Comparison of ENCODE assay signal across 10 cellular contexts in the genomic region with DNA sequence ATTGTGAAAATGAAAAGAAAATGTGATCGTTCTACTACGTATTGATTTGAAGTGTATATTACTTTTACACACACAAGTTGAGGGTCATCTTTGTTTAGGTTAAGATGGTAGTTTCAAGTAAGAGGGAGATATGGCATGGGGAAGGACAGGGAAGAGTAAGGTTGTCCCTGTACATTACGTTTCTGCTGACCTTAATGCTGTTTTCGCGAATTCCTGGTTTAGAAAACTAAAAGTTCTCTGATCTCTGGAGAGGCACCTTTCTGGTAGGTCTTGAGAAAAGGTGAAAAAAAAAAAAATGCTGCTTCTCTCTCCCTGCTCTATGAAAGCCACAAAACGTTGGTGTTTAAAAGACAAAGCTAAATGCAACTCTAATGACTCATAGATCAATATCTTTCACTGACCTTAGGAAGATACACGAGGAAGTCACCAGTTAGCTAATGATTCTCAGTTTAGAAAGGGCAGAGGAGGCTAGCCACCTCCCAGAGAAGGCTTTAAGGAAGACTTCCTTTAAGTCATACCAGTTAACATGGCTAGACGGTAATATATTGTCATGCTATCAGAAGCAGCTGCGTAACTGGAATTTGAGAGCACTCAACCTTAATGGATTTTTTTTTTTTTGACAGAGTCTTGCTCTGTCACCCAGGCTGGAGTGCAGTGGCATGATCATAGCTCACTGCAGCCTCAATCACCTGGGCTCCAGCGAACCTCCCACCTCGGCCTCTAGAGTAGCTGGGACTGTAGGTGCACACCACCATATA. TPM values are rescaled to one million over a fixed set of nuclear protein-coding genes. Genes with fewer than 3 reads are reported as not detected.
A peak's percentile ranks its signal among the peaks of the same experiment; 100 is the strongest.
DNase-seq lines count a peak whose midpoint lies in the region; ATAC-seq, FAIRE-seq and TF ChIP-seq lines count a peak whose summit lies in the region.
"Had no signal": no experiment of that assay in that cellular context is flagged by ENCODE, and none has a peak within 500 bp of the region (broad histone marks: within the 10 kb centered on the region; RNA-seq: fewer than 3 reads in every experiment).

No MANE protein-coding gene starts in this region.

- H4K91ac ChIP-seq in H1 (replicated peaks; ENCODE audit: insufficient read length, low read length), result no peak overlapping the region

- H3K14ac ChIP-seq in H1 (ENCODE audit: insufficient read length), result no peak overlapping the region

- peak overlapping the region; percentile 27 for H3K27ac Mint-ChIP-seq in stimulated activated naive B cell treated with anti-CD40 and anti-IgM and Interleukin-4, amounts not matched to agents 10 μg/mL and 1 μg/mL and 100 μg/mL, for 72 hours
- H3K27ac Mint-ChIP-seq in nephron progenitor cell, result no peak overlapping the region

- POLR2A ChIA-PET in H1 (lab: Charles Lee; ENCODE audit: partially characterized antibody), result interaction anchor here (0.7 kb wide), 1 partner anchor 341 kb away, joined by 4 read pairs; no protein-coding TSS in a partner anchor

- no peak overlapping the region for H3K23ac ChIP-seq in H1 (ENCODE audit: insufficient read length)

- no peak overlapping the region for H3K56ac ChIP-seq in H1 (replicated peaks; ENCODE audit: insufficient read length, low read depth, low read length)

- no peak overlapping the region for H3K4me3 ChIP-seq in H1 (ENCODE audit: extremely low read depth in 1 of 4, insufficient read depth in 2 of 4, low read depth in 3 of 4, low read length in 4 of 4)

- no peak overlapping the region for H2BK120ac ChIP-seq in H1 (replicated peaks; ENCODE audit: low read depth, low read length)

- DNase-seq in NCI-H2196 (lab: John Stamatoyannopoulos, UW; ENCODE audit: unreplicated experiment) (peak; percentile 47), NCI-H2196 treated with DMSO at 0.1 percent for 48 hours (lab: John Stamatoyannopoulos, UW; ENCODE audit: unreplicated experiment) (no peak), NOMO-1 treated with DMSO at 0.1 percent for 48 hours (lab: John Stamatoyannopoulos, UW; ENCODE audit: unreplicated experiment) (peak; percentile 86), H1 (ENCODE audit: low read depth in 1 of 2, low spot score in 2 of 2) (no peak), nephron progenitor cell (no peak), cortex of kidney (lab: John Stamatoyannopoulos, UW) (no peak)
- DNase-seq in stimulated activated naive B cell treated with anti-CD40 and anti-IgM and Interleukin-4, amounts not matched to agents 10 μg/mL and 1 μg/mL and 100 μg/mL, for 72 hours, result no peak
- DNase-seq: NCI-H510A treated with DMSO at 0.1 percent for 48 hours had no signal

- no peaks in the 10 kb centered on the region for H3K36me3 ChIP-seq in H1 (ENCODE audit: control insufficient read depth in 2 of 4, insufficient read depth in 4 of 4, low read length in 3 of 4)

- H3K9ac ChIP-seq in H1 (replicated peaks in 1 of 4; ENCODE audit: extremely low read depth in 1 of 4, low read depth in 3 of 4, low read length in 3 of 4), result no peak overlapping the region

- H3K36me3 Mint-ChIP-seq in stimulated activated naive B cell treated with anti-CD40 and anti-IgM and Interleukin-4, amounts not matched to agents 10 μg/mL and 1 μg/mL and 100 μg/mL, for 72 hours, result no peaks in the 10 kb centered on the region
- no peaks in the 10 kb centered on the region for H3K36me3 Mint-ChIP-seq in nephron progenitor cell (ENCODE audit: low read depth)

- H3K9me3 ChIP-seq in H1 (ENCODE audit: insufficient read depth in 2 of 2, low read depth in 1 of 2, low read length in 1 of 2), result no peaks in the 10 kb centered on the region

- no peaks in the 10 kb centered on the region for H3K27me3 ChIP-seq in H1 (replicated peaks in 1 of 4; ENCODE audit: control insufficient read depth in 3 of 4, extremely low read depth in 1 of 4, insufficient read depth in 3 of 4, low read length in 3 of 4)

- H3K4me2 ChIP-seq in H1 (ENCODE audit: insufficient read depth in 1 of 2, low read depth in 2 of 2, low read length in 2 of 2), result no peak overlapping the region

- H2AK5ac ChIP-seq in H1 (ENCODE audit: low read depth, low read length), result no peak overlapping the region

- peaks cover 0 to 9% of the 10 kb centered on the region in 2 donors for H3K4me1 Mint-ChIP-seq in stimulated activated naive B cell treated with anti-CD40 and anti-IgM and Interleukin-4, amounts not matched to agents 10 μg/mL and 1 μg/mL and 100 μg/mL, for 72 hours
- H3K4me1 Mint-ChIP-seq in nephron progenitor cell, result peaks cover 6% of the 10 kb centered on the region

- no peak overlapping the region for H2BK20ac ChIP-seq in H1 (ENCODE audit: low read length)

- no peak overlapping the region for H2BK15ac ChIP-seq in H1 (ENCODE audit: low read length)

- no peak overlapping the region for H3K18ac ChIP-seq in H1 (ENCODE audit: extremely low read depth, low read length)

- H4K8ac ChIP-seq in H1 (ENCODE audit: extremely low read depth, insufficient read depth, low read length), result no peak overlapping the region

- no peak overlapping the region for H4K5ac ChIP-seq in H1 (ENCODE audit: insufficient read length, low read depth, low read length)

- H3K27me3 Mint-ChIP-seq in stimulated activated naive B cell treated with anti-CD40 and anti-IgM and Interleukin-4, amounts not matched to agents 10 μg/mL and 1 μg/mL and 100 μg/mL, for 72 hours, result peaks cover 4 to 5% of the 10 kb centered on the region in 2 donors
- H3K27me3 Mint-ChIP-seq in nephron progenitor cell (ENCODE audit: low read depth, poor library complexity), result peaks cover 4% of the 10 kb centered on the region

- WGBS in H1 (ENCODE audit: extremely low coverage in 1 of 2, insufficient coverage in 1 of 2, insufficient read length in 1 of 2, insufficient replicate concordance in 2 of 2, low coverage in 1 of 2, low lambda C conversion rate in 2 of 2, missing lambda C conversion rate in 1 of 2), 2 experiments, result 81 to 100% methylated on average over 2 to 11 of the region's 11 CpGs

- no peak overlapping the region for H3K27ac ChIP-seq in H1 (ENCODE audit: low read depth, low read length)

- no peak overlapping the region for H2BK12ac ChIP-seq in H1 (ENCODE audit: low read depth, low read length)

- H4K20me1 ChIP-seq in H1 (replicated peaks in 1 of 2; ENCODE audit: control insufficient read depth in 1 of 2, insufficient read depth in 2 of 2, low read length in 2 of 2), result no peaks in the 10 kb centered on the region

- no peak for TF ChIP-seq EP300 in H1 (IDR thresholded peaks at IDR 0.05; ENCODE audit: borderline replicate concordance in 1 of 2, low read depth in 2 of 2, low read length in 2 of 2)

- H3K4me1 ChIP-seq in H1 (replicated peaks in 1 of 4; ENCODE audit: control insufficient read depth in 3 of 4, insufficient read depth in 4 of 4, low read length in 3 of 4), result peaks cover 0 to 5% (median 2%) of the 10 kb centered on the region in 4 experiments; a peak in 2 of 7 replicates

- peak overlapping the region in 1 of 2 donors; percentile 42 for H3K4me3 Mint-ChIP-seq in stimulated activated naive B cell treated with anti-CD40 and anti-IgM and Interleukin-4, amounts not matched to agents 10 μg/mL and 1 μg/mL and 100 μg/mL, for 72 hours
- H3K4me3 Mint-ChIP-seq in nephron progenitor cell, result no peak overlapping the region

- no peak overlapping the region for H3K4ac ChIP-seq in H1 (replicated peaks; ENCODE audit: insufficient read length, low read depth, low read length)

- no peaks in the 10 kb centered on the region for H3K79me1 ChIP-seq in H1 (ENCODE audit: low read depth, low read length)

- H2AFZ ChIP-seq in H1 (ENCODE audit: low read length), result peak overlapping the region; percentile 80

- H3K9me3 Mint-ChIP-seq in stimulated activated naive B cell treated with anti-CD40 and anti-IgM and Interleukin-4, amounts not matched to agents 10 μg/mL and 1 μg/mL and 100 μg/mL, for 72 hours, result no peaks in the 10 kb centered on the region
- H3K9me3 Mint-ChIP-seq in nephron progenitor cell, result no peaks in the 10 kb centered on the region

- CTCF ChIA-PET in H1 (lab: Charles Lee; ENCODE audit: partially characterized antibody), result interaction anchor here (0.6 to 1.0 kb wide), 3 partner anchors 10 to 88 kb away, joined by 3 to 4 read pairs (median 3); no protein-coding TSS in a partner anchor

- TF ChIP-seq CTCF in H1 (IDR thresholded peaks at IDR 0.05; ENCODE audit: control extremely low read depth in 1 of 3, insufficient read depth in 1 of 3, low read depth in 1 of 3, low read length in 3 of 3) (no peak), nephron progenitor cell (IDR thresholded peaks at IDR 0.05) (no peak)

- no peak for TF ChIP-seq RAD21 in H1 (IDR thresholded peaks at IDR 0.05 in 1 of 2, conservative IDR thresholded peaks at IDR 0.05 in 1 of 2; ENCODE audit: low read depth in 2 of 2, low read length in 2 of 2)

- TF ChIP-seq POLR2A in H1 (IDR thresholded peaks at IDR 0.05; ENCODE audit: control extremely low read depth in 1 of 2, low read depth in 2 of 2, low read length in 2 of 2), result no peak

- no peaks in the 10 kb centered on the region for H3K79me2 ChIP-seq in H1 (ENCODE audit: control insufficient read depth in 1 of 2, insufficient read depth in 2 of 2, low read length in 2 of 2)

- no peak overlapping the region for H2BK5ac ChIP-seq in H1 (ENCODE audit: low read depth, low read length)

- FAIRE-seq in H1 (lab: Jason Lieb, UNC), result no peak

- no peaks in the 10 kb centered on the region for H3K23me2 ChIP-seq in H1 (ENCODE audit: low read depth, low read length)

- ATAC-seq in stimulated activated naive B cell treated with anti-CD40 and anti-IgM and Interleukin-4, amounts not matched to agents 10 μg/mL and 1 μg/mL and 100 μg/mL, for 72 hours (replicated peaks), result peak; percentile 93 to 94
- no peak for ATAC-seq in HG02840 (IDR thresholded peaks at IDR 0.05; ENCODE audit: low FRiP score, unreplicated experiment)

RNA-seq across cellular contexts. Expression of gene TXNDC2, which starts 13.2 kb away (rescaled TPM):
- 0.09 TPM in 1 of 2 replicates, not detected in the other for total RNA-seq in H1 (2021; fragmentation: NEBNext Ultra II Directional; extraction: Animal tissue kit (Norgen Biotek cat#: 25700))
- 0.11 TPM in 1 of 2 replicates, not detected in the other for polyA plus RNA-seq in H1 (2011; rRNA removed)
- polyA plus RNA-seq in H1 (2011; cell fraction: cytosol; rRNA removed), result 0.08 TPM
- not detected for polyA plus RNA-seq in H1 (2011; cell fraction: nucleus; rRNA removed)
- 0.20 TPM in 1 of 4 replicates, not detected in the others for polyA plus RNA-seq in H1 (2012, experiment 1 of 2)
- not detected for polyA plus RNA-seq in H1 (2012, experiment 2 of 2)
- polyA plus RNA-seq in H1 (2013, experiment 1 of 2), result 0.12 TPM
- 0.11 TPM for polyA plus RNA-seq in H1 (2013, experiment 2 of 2)
- polyA minus RNA-seq in H1 (2011; rRNA and poly(A)+ RNA removed), result 0.17 TPM in 1 of 2 replicates, not detected in the other
- polyA minus RNA-seq in H1 (2011; cell fraction: cytosol; rRNA and poly(A)+ RNA removed), result not detected
- 0.20 TPM for polyA minus RNA-seq in H1 (2011; cell fraction: nucleus; rRNA and poly(A)+ RNA removed)
- total RNA-seq: activated CD8-positive, alpha-beta memory T cell treated with anti-CD3 and anti-CD28 coated beads for 36 hours had no signal

RNA-seq across cellular contexts. Expression of gene VAPA, which starts 14.8 kb away (rescaled TPM):
- 128 and 130 TPM in 2 replicates for total RNA-seq in H1 (2021; fragmentation: NEBNext Ultra II Directional; extraction: Animal tissue kit (Norgen Biotek cat#: 25700))
- 44.4 and 79.7 TPM in 2 replicates for polyA plus RNA-seq in H1 (2011; rRNA removed)
- 115 TPM for polyA plus RNA-seq in H1 (2011; cell fraction: cytosol; rRNA removed)
- polyA plus RNA-seq in H1 (2011; cell fraction: nucleus; rRNA removed), result 58.2 TPM
- 84.4 to 121 TPM (median 101 TPM) in 4 replicates for polyA plus RNA-seq in H1 (2012, experiment 1 of 2)
- 35.1 TPM for polyA plus RNA-seq in H1 (2012, experiment 2 of 2)
- 86.3 TPM for polyA plus RNA-seq in H1 (2013, experiment 1 of 2)
- 89.4 TPM for polyA plus RNA-seq in H1 (2013, experiment 2 of 2)
- 63.8 and 88.5 TPM in 2 replicates for polyA minus RNA-seq in H1 (2011; rRNA and poly(A)+ RNA removed)
- polyA minus RNA-seq in H1 (2011; cell fraction: cytosol; rRNA and poly(A)+ RNA removed), result 77.8 TPM
- 59.6 TPM for polyA minus RNA-seq in H1 (2011; cell fraction: nucleus; rRNA and poly(A)+ RNA removed)

Comparison
In these comparisons a context has a peak if more than half of its experiments do, and no peak if none do; other contexts are left out.
1. DNase-seq: peak in NCI-H2196 (single experiment) and NOMO-1 treated with DMSO at 0.1 percent for 48 hours (single experiment); none in NCI-H2196 treated with DMSO at 0.1 percent for 48 hours (single experiment), H1 (0 of 2), stimulated activated naive B cell treated with anti-CD40 and anti-IgM and Interleukin-4, amounts not matched to agents 10 μg/mL and 1 μg/mL and 100 μg/mL, for 72 hours (single experiment), nephron progenitor cell (single experiment) and cortex of kidney (single experiment).